Comparison of ENCODE assay signal across 8 cellular contexts in genomic region chr3:153166206-153166605, GRCh38. TPM values are rescaled to one million over a fixed set of nuclear protein-coding genes. Genes with fewer than 3 reads are reported as not detected.
DNase-seq lines count a peak whose midpoint lies in the region; ATAC-seq and TF ChIP-seq lines count a peak whose summit lies in the region.

No MANE protein-coding gene starts in this region.

- H3K14ac ChIP-seq in trophoblast cell (ENCODE audit: low read length): no peak overlapping the region

- H4K12ac ChIP-seq in trophoblast cell (ENCODE audit: low read depth, low read length): no peak overlapping the region

- POLR2A ChIA-PET in AG04450 (lab: Yijun Ruan, JAX): no interaction called here

- no peaks in the 10 kb centered on the region for H3K9me2 ChIP-seq in hepatocyte (replicated peaks; ENCODE audit: insufficient read depth)

- peaks cover 29% of the 10 kb centered on the region for H4K20me1 ChIP-seq in hepatocyte (ENCODE audit: insufficient read depth, poor library complexity, severe bottlenecking)

- H3K27ac ChIP-seq in AG04450 (ENCODE audit: low read depth, low read length) (no peak overlapping the region), hepatocyte (no peak overlapping the region), trophoblast cell (ENCODE audit: low read depth, low read length) (no peak overlapping the region)

- TF ChIP-seq CTCF in AG04450 (IDR thresholded peaks at IDR 0.05; ENCODE audit: low read depth, low read length) (no peak), hepatocyte (IDR thresholded peaks at IDR 0.05; ENCODE audit: poor library complexity) (no peak), progenitor cell of endocrine pancreas (IDR thresholded peaks at IDR 0.05; ENCODE audit: unreplicated experiment) (no peak)

- H3K4ac ChIP-seq in trophoblast cell (ENCODE audit: low read depth, low read length): no peak overlapping the region

- H4K8ac ChIP-seq in trophoblast cell (ENCODE audit: low read depth, low read length): no peak overlapping the region

- H3K27ac Mint-ChIP-seq in progenitor cell of endocrine pancreas: no peak overlapping the region

- peaks cover 26% of the 10 kb centered on the region for H3K4me1 Mint-ChIP-seq in progenitor cell of endocrine pancreas (ENCODE audit: low read depth)

- H2AK5ac ChIP-seq in trophoblast cell (ENCODE audit: low read length): no peak overlapping the region

- H3K23ac ChIP-seq in trophoblast cell (ENCODE audit: low read length): no peak overlapping the region

- H3K27me3 ChIP-seq in AG04450 (ENCODE audit: control insufficient read depth, insufficient read depth, low read length) (no peaks in the 10 kb centered on the region), hepatocyte (no peaks in the 10 kb centered on the region), trophoblast cell (ENCODE audit: insufficient read depth, low read length) (no peaks in the 10 kb centered on the region)

- H3K4me1 ChIP-seq in hepatocyte (ENCODE audit: insufficient read depth) (peaks cover 21% of the 10 kb centered on the region), trophoblast cell (ENCODE audit: control insufficient read depth in 1 of 2, insufficient read depth in 2 of 2, low read length in 2 of 2) (peaks cover 0 to 1% of the 10 kb centered on the region in 2 experiments)

- H2BK120ac ChIP-seq in trophoblast cell (ENCODE audit: insufficient read depth, low read length, poor library complexity): no peak overlapping the region

- WGBS in hepatocyte (ENCODE audit: low lambda C conversion rate, missing lambda C conversion rate): 74% methylated on average over 3 of the region's 3 CpGs
- 100% methylated on average over 1 of the region's 3 CpGs for WGBS in trophoblast cell (ENCODE audit: extremely low coverage, insufficient coverage, insufficient read length)

- no peak overlapping the region for H3K9ac ChIP-seq in trophoblast cell (ENCODE audit: low read length)

- H3K9me3 ChIP-seq in AG04450 (ENCODE audit: control insufficient read depth, insufficient read depth, low read length) (no peaks in the 10 kb centered on the region; the same call in 1 of the 2 replicates), hepatocyte (ENCODE audit: low read depth) (no peaks in the 10 kb centered on the region), trophoblast cell (ENCODE audit: insufficient read depth, low read depth, low read length) (no peaks in the 10 kb centered on the region)

- H3K36me3 Mint-ChIP-seq in progenitor cell of endocrine pancreas (ENCODE audit: insufficient read depth): no peaks in the 10 kb centered on the region

- ATAC-seq in HG03097 (IDR thresholded peaks at IDR 0.05; ENCODE audit: low FRiP score, unreplicated experiment) (no peak), HG03108 (IDR thresholded peaks at IDR 0.05; ENCODE audit: unreplicated experiment) (no peak)

- peaks cover 16% of the 10 kb centered on the region for H3K79me1 ChIP-seq in trophoblast cell (ENCODE audit: low read length)

- H4K91ac ChIP-seq in trophoblast cell (ENCODE audit: low read depth, low read length): no peak overlapping the region

- no peak overlapping the region for H3K18ac ChIP-seq in trophoblast cell (ENCODE audit: low read length)

- no peak overlapping the region for H2BK5ac ChIP-seq in trophoblast cell (ENCODE audit: low read depth, low read length, poor library complexity)

- peak overlapping the region; percentile 98; the same call in 1 of the 2 replicates for H3K4me3 ChIP-seq in AG04450 (ENCODE audit: low read depth, low read length)
- peak overlapping the region; percentile 1 for H3K4me3 ChIP-seq in hepatocyte
- no peak overlapping the region for H3K4me3 ChIP-seq in trophoblast cell (ENCODE audit: low read depth, low read length)

- H2BK12ac ChIP-seq in trophoblast cell (ENCODE audit: low read length): no peak overlapping the region

- H3K79me2 ChIP-seq in hepatocyte (peaks cover 60% of the 10 kb centered on the region), trophoblast cell (ENCODE audit: control insufficient read depth, insufficient read depth, low read length, poor library complexity) (peaks cover 19% of the 10 kb centered on the region)

- no peak overlapping the region for H2AFZ ChIP-seq in hepatocyte
- H2AFZ ChIP-seq in trophoblast cell (ENCODE audit: insufficient read depth, low read length, poor library complexity): no peak overlapping the region

- no peaks in the 10 kb centered on the region for H3K36me3 ChIP-seq in hepatocyte (replicated peaks; ENCODE audit: insufficient read depth, low read depth)
- peaks cover 0 to 8% of the 10 kb centered on the region in 2 experiments for H3K36me3 ChIP-seq in trophoblast cell (ENCODE audit: control insufficient read depth in 1 of 2, insufficient read depth in 2 of 2, low read length in 2 of 2)

- DNase-seq in AG04450 (ENCODE audit: low read depth, low spot score): no peak
- peak; percentile 69 for DNase-seq in HT1080 (ENCODE audit: low read depth)
- DNase-seq in activated CD8-positive, alpha-beta memory T cell treated with anti-CD3 and anti-CD28 coated beads, Interleukin-2, amount 50 U/mL, for 4 hours: peak; percentile 36
- DNase-seq in hepatocyte (ENCODE audit: low spot score): no peak
- no peak for DNase-seq in progenitor cell of endocrine pancreas (ENCODE audit: low spot score, unreplicated experiment)
- DNase-seq in trophoblast cell: no peak

- H3K4me3 Mint-ChIP-seq in progenitor cell of endocrine pancreas (ENCODE audit: low read depth): no peak overlapping the region

- no peaks in the 10 kb centered on the region for H3K9me3 Mint-ChIP-seq in progenitor cell of endocrine pancreas (ENCODE audit: low read depth)

- CTCF ChIA-PET in AG04450 (lab: Charles Lee): interaction anchor here (0.9 to 1.1 kb wide), 2 partner anchors 16 to 124 kb away, joined by 4 read pairs; no protein-coding TSS in a partner anchor

- no peaks in the 10 kb centered on the region for H3K27me3 Mint-ChIP-seq in progenitor cell of endocrine pancreas

- H3K4me2 ChIP-seq in hepatocyte (peak overlapping the region; percentile 83), trophoblast cell (ENCODE audit: low read length) (no peak overlapping the region)

RNA-seq across cellular contexts. Expression of gene RAP2B, which starts 4.2 kb away (rescaled TPM):
- polyA plus RNA-seq in AG04450 (2011; rRNA removed) (8.4 and 8.8 TPM in 2 replicates), hepatocyte (10.4 and 11.5 TPM in 2 replicates)
- 18.3 and 18.9 TPM in 2 replicates for polyA minus RNA-seq in AG04450 (2011; rRNA and poly(A)+ RNA removed)
- 50.6 and 58.2 TPM in 2 replicates for total RNA-seq in HT1080 (2014; rRNA removed; shearing (Covaris generic))
- polyA plus RNA-seq in HT1080 (2015; cell fraction: cytosol; rRNA removed): 33.2 and 33.3 TPM in 2 replicates
- polyA plus RNA-seq in HT1080 (2015; cell fraction: nucleus; rRNA removed): 21.5 and 21.8 TPM in 2 replicates
- total RNA-seq in hepatocyte (17.7 and 20.0 TPM in 2 replicates), progenitor cell of endocrine pancreas (11.3 and 12.6 TPM in 2 replicates)
- polyA plus RNA-seq in trophoblast cell (2013): 12.1 and 13.1 TPM in 2 replicates

Comparison
In these comparisons a context has a peak if more than half of its experiments do, and no peak if none do; other contexts are left out.
1. DNase-seq: peak in HT1080 (single experiment) and activated CD8-positive, alpha-beta memory T cell treated with anti-CD3 and anti-CD28 coated beads, Interleukin-2, amount 50 U/mL, for 4 hours (single experiment); none in AG04450 (single experiment), hepatocyte (single experiment), progenitor cell of endocrine pancreas (single experiment) and trophoblast cell (0 of 2).